ENCODE assay signal across 21 cellular contexts in the genomic region with DNA sequence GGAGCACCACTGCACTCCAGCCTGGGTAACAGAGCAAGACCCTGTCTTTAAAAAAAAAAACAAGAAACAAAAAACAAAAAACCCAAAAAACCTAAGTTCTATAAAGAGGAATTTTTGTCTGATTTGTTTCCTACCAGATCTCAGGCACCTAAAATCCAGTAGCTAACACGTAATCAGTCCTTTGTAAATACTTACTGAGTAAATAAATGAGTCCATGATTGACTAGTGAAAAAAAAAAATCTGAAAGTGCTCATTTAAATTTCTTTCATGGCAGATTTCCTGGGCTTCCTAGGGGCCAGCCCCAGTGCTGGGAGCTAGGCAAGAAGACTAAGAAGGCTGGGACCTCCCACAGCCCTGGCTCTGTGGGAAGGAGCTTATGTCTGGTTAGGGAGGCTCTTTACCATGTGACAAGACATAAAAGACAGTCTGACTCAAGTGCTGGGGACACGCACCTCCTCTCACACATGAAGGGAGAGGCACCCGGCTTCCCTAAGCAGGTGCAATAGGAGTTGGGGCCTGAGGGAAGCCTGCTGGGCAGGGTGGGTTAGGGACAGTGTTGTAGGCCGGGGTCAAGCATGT.
"Had no signal": no experiment of that assay in that cellular context is flagged by ENCODE, and none has a peak within 500 bp of the region (broad histone marks: within the 10 kb centered on the region; RNA-seq: fewer than 3 reads in every experiment).

No MANE protein-coding gene starts in this region.

- H3K27ac Mint-ChIP-seq: naive B cell; stimulated activated naive CD8-positive, alpha-beta T cell treated with anti-CD3 and anti-CD28 coated beads, Interleukin-15, Interleukin-2, amounts not matched to agents 100 ng/mL and 50 ng/mL, for 24 hours had no signal

- H3K9me3 Mint-ChIP-seq: naive B cell; nephron; stimulated activated naive CD8-positive, alpha-beta T cell treated with anti-CD3 and anti-CD28 coated beads, Interleukin-15, Interleukin-2, amounts not matched to agents 100 ng/mL and 50 ng/mL, for 24 hours had no signal

- H3K36me3 ChIP-seq: gastrocnemius medialis had no signal

- H3K4me3 ChIP-seq: dorsolateral prefrontal cortex, esophagus muscularis mucosa, gastrocnemius medialis, left lung, lung, smooth muscle cell, tibial artery had no signal

- H3K27me3 ChIP-seq: dorsolateral prefrontal cortex, esophagus muscularis mucosa, gastrocnemius medialis, left lung, neutrophil, tibial artery had no signal

- H3K4me1 ChIP-seq: gastrocnemius medialis, left lung, tibial artery had no signal

- H3K4me3 Mint-ChIP-seq: nephron; stimulated activated naive CD8-positive, alpha-beta T cell treated with anti-CD3 and anti-CD28 coated beads, Interleukin-15, Interleukin-2, amounts not matched to agents 100 ng/mL and 50 ng/mL, for 24 hours had no signal

- FAIRE-seq: endometrium had no signal

- H3K4me2 ChIP-seq: smooth muscle cell had no signal

- ATAC-seq: gastrocnemius medialis, left lung, right cardiac atrium had no signal

- H3K27ac ChIP-seq: dorsolateral prefrontal cortex, epithelial cell of prostate, esophagus muscularis mucosa, gastrocnemius medialis, left lung, neutrophil, tibial artery had no signal

- H3K27me3 Mint-ChIP-seq: naive B cell; stimulated activated naive CD8-positive, alpha-beta T cell treated with anti-CD3 and anti-CD28 coated beads, Interleukin-15, Interleukin-2, amounts not matched to agents 100 ng/mL and 50 ng/mL, for 24 hours had no signal

- DNase-seq: central memory CD4-positive, alpha-beta T cell; cortex of kidney; dorsolateral prefrontal cortex; effector CD8-positive, alpha-beta T cell; gastrocnemius medialis; islet precursor cell; mesenchymal stem cell; midbrain; naive B cell; stimulated activated CD4-positive, alpha-beta T cell treated with anti-CD3 and anti-CD28 coated beads, Interleukin-2, amount 100 ng/mL, for 48 hours; tibial artery had no signal

- H3K9me3 ChIP-seq: esophagus muscularis mucosa, gastrocnemius medialis, left lung, neutrophil, tibial artery had no signal
